In the genomic region with DNA sequence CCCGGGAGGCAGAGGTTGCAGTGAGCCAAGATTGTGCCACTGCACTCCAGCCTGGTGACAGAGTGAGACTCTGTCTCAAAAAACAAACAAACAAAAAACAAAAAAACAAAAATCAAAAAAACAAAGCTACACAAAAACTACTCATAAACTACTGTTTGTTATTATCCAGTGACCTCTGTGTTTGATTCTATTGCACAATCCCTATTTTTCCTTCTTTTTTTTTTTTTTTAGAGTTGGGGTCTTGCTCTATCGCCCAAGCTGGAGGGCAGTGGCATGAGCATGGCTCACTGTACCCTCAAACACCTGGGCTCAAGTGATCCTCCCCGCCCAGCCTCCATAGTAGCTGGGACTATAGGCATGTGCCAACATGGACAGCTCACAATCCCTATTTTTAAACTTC, we compare ENCODE assay signal across 23 cellular contexts.
"Had no signal": no experiment of that assay in that cellular context is flagged by ENCODE, and none has a peak within 500 bp of the region (broad histone marks: within the 10 kb centered on the region; RNA-seq: fewer than 3 reads in every experiment).

No MANE protein-coding gene starts in this region.

- H3K36me3 ChIP-seq: SJSA1 had no signal

- H3K9me3 ChIP-seq: SJSA1 had no signal

- H3K27ac Mint-ChIP-seq: activated B cell treated with CpG ODN at 0.5 μM for 24 hours; activated CD4-positive, alpha-beta memory T cell treated with anti-CD3 and anti-CD28 coated beads for 36 hours; activated CD4-positive, alpha-beta T cell treated with anti-CD3 and anti-CD28 coated beads, Interleukin-2, amount 10 ng/mL, durations not matched to agents 7 days and 5 days; activated naive CD4-positive, alpha-beta T cell treated with anti-CD3 and anti-CD28 coated beads for 36 hours; activated naive CD8-positive, alpha-beta T cell had no signal

- H3K4me3 Mint-ChIP-seq: activated B cell treated with CpG ODN at 0.5 μM for 24 hours; activated CD4-positive, alpha-beta memory T cell treated with anti-CD3 and anti-CD28 coated beads for 36 hours; activated CD4-positive, alpha-beta T cell treated with anti-CD3 and anti-CD28 coated beads, Interleukin-2, amount 10 ng/mL, durations not matched to agents 7 days and 5 days; activated naive CD4-positive, alpha-beta T cell treated with anti-CD3 and anti-CD28 coated beads for 36 hours; activated naive CD8-positive, alpha-beta T cell; activated T-helper 17 cell treated with anti-CD3 and anti-CD28 coated beads, Interleukin-2, amount 50 U/mL, for 72 hours; brain had no signal

- H3K27ac ChIP-seq: SJSA1 had no signal

- H3K27me3 ChIP-seq: SJSA1 had no signal

- DNase-seq: activated B cell treated with CpG ODN at 0.5 μM for 24 hours; activated CD4-positive, alpha-beta memory T cell treated with anti-CD3 and anti-CD28 coated beads for 36 hours; activated CD4-positive, alpha-beta T cell treated with anti-CD3 and anti-CD28 coated beads for 1 hour; activated CD4-positive, alpha-beta T cell treated with anti-CD3 and anti-CD28 coated beads, Interleukin-2, amount 10 ng/mL, durations not matched to agents 7 days and 5 days; activated CD8-positive, alpha-beta memory T cell treated with anti-CD3 and anti-CD28 coated beads for 24 hours; activated gamma-delta T cell; activated naive CD4-positive, alpha-beta T cell treated with anti-CD3 and anti-CD28 coated beads for 36 hours; activated T-cell treated with anti-CD3 and anti-CD28 coated beads for 4 hours; activated T-cell treated with anti-CD3 and anti-CD28 coated beads, Interleukin-2, amount 50 U/mL, for 48 hours; amygdala; NCI-H1105 treated with DMSO at 0.1 percent for 48 hours; NCI-H1436 treated with DMSO at 0.1 percent for 48 hours; NCI-H187; NCI-H2081; NCI-H446; NCI-H524; PC-3; SHP77; SW 1271 had no signal

- ATAC-seq: activated T-helper 17 cell treated with anti-CD3 and anti-CD28 coated beads, Interleukin-2, amount 50 U/mL, for 72 hours; PC-3 had no signal

- H3K4me3 ChIP-seq: SJSA1 had no signal

- H3K27me3 Mint-ChIP-seq: activated B cell treated with CpG ODN at 0.5 μM for 24 hours; activated CD4-positive, alpha-beta memory T cell treated with anti-CD3 and anti-CD28 coated beads for 36 hours; activated CD4-positive, alpha-beta T cell treated with anti-CD3 and anti-CD28 coated beads, Interleukin-2, amount 10 ng/mL, durations not matched to agents 7 days and 5 days; activated naive CD8-positive, alpha-beta T cell; activated T-helper 17 cell treated with anti-CD3 and anti-CD28 coated beads, Interleukin-2, amount 50 U/mL, for 72 hours; brain had no signal

- H3K9me3 Mint-ChIP-seq: activated naive CD4-positive, alpha-beta T cell treated with anti-CD3 and anti-CD28 coated beads for 36 hours; activated T-helper 17 cell treated with anti-CD3 and anti-CD28 coated beads, Interleukin-2, amount 50 U/mL, for 72 hours had no signal
